Comparison of ENCODE assay signal across 28 cellular contexts in genomic region chr3:8303466-8303865, GRCh38.
DNase-seq lines count a peak whose midpoint lies in the region; ATAC-seq and TF ChIP-seq lines count a peak whose summit lies in the region.
"Had no signal": no experiment of that assay in that cellular context is flagged by ENCODE, and none has a peak within 500 bp of the region (broad histone marks: within the 10 kb centered on the region; RNA-seq: fewer than 3 reads in every experiment).

No MANE protein-coding gene starts in this region.

- H3K4me1 ChIP-seq in upper lobe of right lung: no peaks in the 10 kb centered on the region
- H3K4me1 ChIP-seq: Caco-2, stomach, thyroid gland had no signal

- H3K4me3 ChIP-seq in AG10803 (ENCODE audit: low read length): no peak overlapping the region
- no peak overlapping the region for H3K4me3 ChIP-seq in upper lobe of right lung
- H3K4me3 ChIP-seq: mucosa of descending colon, stomach, thyroid gland had no signal

- H3K9me3 Mint-ChIP-seq in MCF 10A (ENCODE audit: unreplicated experiment): no peaks in the 10 kb centered on the region
- H3K9me3 Mint-ChIP-seq: activated naive CD4-positive, alpha-beta T cell treated with anti-CD3 and anti-CD28 coated beads, Interleukin-2, amount 50 U/mL, for 24 hours; natural killer cell had no signal

- DNase-seq in AG10803 (ENCODE audit: low read depth): peak; percentile 12
- DNase-seq in GM04504 (ENCODE audit: low read depth): peak; percentile 8
- DNase-seq in RPMI7951 (ENCODE audit: low read depth): peak; percentile 16
- DNase-seq in hepatic stellate cell (ENCODE audit: low spot score): peak; percentile 7
- no peak for DNase-seq in upper lobe of right lung
- no peak for DNase-seq in KBM-7
- no peak for DNase-seq in MCF 10A (ENCODE audit: unreplicated experiment)
- DNase-seq: activated CD4-positive, alpha-beta T cell treated with anti-CD3 and anti-CD28 coated beads, Interleukin-2, amount 10 ng/mL, durations not matched to agents 7 days and 5 days; amniotic stem cell; Caco-2; DND-41; H9; left colon; mucosa of descending colon; natural killer cell; NCI-H1048; NCI-H1694; NCI-H524 treated with DMSO at 0.1 percent for 48 hours; NK-92 treated with Interleukin-12 subunit alpha and Interleukin-12 subunit beta, amount 100 ng/mL, for 24 hours; SIG-M5; stimulated activated CD4-positive, alpha-beta T cell treated with anti-CD3 and anti-CD28 coated beads, Interleukin-4, amount 100 ng/mL, for 1 hour; stomach; SW 1271; thyroid gland had no signal

- no peak overlapping the region for H3K27ac ChIP-seq in upper lobe of right lung
- H3K27ac ChIP-seq: C4-2B, stomach, thyroid gland had no signal

- H3K4me3 Mint-ChIP-seq in MCF 10A (ENCODE audit: unreplicated experiment): no peak overlapping the region
- H3K4me3 Mint-ChIP-seq: activated CD4-positive, alpha-beta T cell treated with anti-CD3 and anti-CD28 coated beads, Interleukin-2, amount 10 ng/mL, durations not matched to agents 7 days and 5 days; activated naive CD4-positive, alpha-beta T cell treated with anti-CD3 and anti-CD28 coated beads, Interleukin-2, amount 50 U/mL, for 24 hours; brain; H9; natural killer cell; WTC11 had no signal

- in situ Hi-C loops in KBM-7 (cut with MboI; ENCODE audit: low pct_unique_long_range_greater_than_20kb, low sequenced_read_pairs): no loop called here

- POLR2A ChIA-PET in MCF 10A (lab: Yijun Ruan, JAX): no interaction called here

- BruUV-seq in MCF 10A (replicated peaks; lab: Mats Ljungman, UMichigan): no TSS peak

- no peak for ATAC-seq in upper lobe of right lung
- ATAC-seq: left colon, mucosa of descending colon, natural killer cell, WTC11 had no signal

- H3K9me3 ChIP-seq in upper lobe of right lung: no peaks in the 10 kb centered on the region
- H3K9me3 ChIP-seq: Caco-2, mucosa of descending colon, thyroid gland had no signal

- TF ChIP-seq CTCF in AG10803 (conservative IDR thresholded peaks at IDR 0.05; ENCODE audit: low read length) (no peak), upper lobe of right lung (IDR thresholded peaks at IDR 0.05) (no peak), MCF 10A (IDR thresholded peaks at IDR 0.05; ENCODE audit: unreplicated experiment) (no peak)

- H3K36me3 Mint-ChIP-seq in MCF 10A (ENCODE audit: insufficient read depth, unreplicated experiment): no peaks in the 10 kb centered on the region
- H3K36me3 Mint-ChIP-seq: activated naive CD4-positive, alpha-beta T cell treated with anti-CD3 and anti-CD28 coated beads, Interleukin-2, amount 50 U/mL, for 24 hours; brain; natural killer cell had no signal

- CTCF ChIA-PET in MCF 10A (lab: Yijun Ruan, JAX): interaction anchor here (0.6 to 4.0 kb wide), 15 partner anchors 12 to 1484 kb away, joined by 3 to 27 read pairs (median 5); no protein-coding TSS in a partner anchor

- no peaks in the 10 kb centered on the region for H3K4me1 Mint-ChIP-seq in MCF 10A (ENCODE audit: insufficient read depth, unreplicated experiment)

- no peak overlapping the region for H3K27ac Mint-ChIP-seq in MCF 10A (ENCODE audit: low read depth, unreplicated experiment)
- H3K27ac Mint-ChIP-seq: activated CD4-positive, alpha-beta T cell treated with anti-CD3 and anti-CD28 coated beads, Interleukin-2, amount 10 ng/mL, durations not matched to agents 7 days and 5 days; activated naive CD4-positive, alpha-beta T cell treated with anti-CD3 and anti-CD28 coated beads, Interleukin-2, amount 50 U/mL, for 24 hours; brain; H9; natural killer cell; WTC11 had no signal

- H3K36me3 ChIP-seq in upper lobe of right lung: no peaks in the 10 kb centered on the region
- H3K36me3 ChIP-seq: stomach, thyroid gland had no signal

- H3K27me3 ChIP-seq in upper lobe of right lung: no peaks in the 10 kb centered on the region
- H3K27me3 ChIP-seq: stomach, thyroid gland had no signal

- intact Hi-C loops in upper lobe of right lung (cut with DNase I) (no loop called here), MCF 10A (cut with micrococcal nuclease) (loop anchor here (2.0 kb wide), 1 partner anchor 503 kb away; no protein-coding TSS in a partner anchor)

- H3K27me3 Mint-ChIP-seq in MCF 10A (ENCODE audit: insufficient read depth, unreplicated experiment): no peaks in the 10 kb centered on the region
- H3K27me3 Mint-ChIP-seq: activated naive CD4-positive, alpha-beta T cell treated with anti-CD3 and anti-CD28 coated beads, Interleukin-2, amount 50 U/mL, for 24 hours; brain had no signal

Comparison
In these comparisons a context has a peak if more than half of its experiments do, and no peak if none do; other contexts are left out.
1. DNase-seq: peak in AG10803 (single experiment), GM04504 (single experiment), RPMI7951 (single experiment) and hepatic stellate cell (single experiment); none in upper lobe of right lung (single experiment), KBM-7 (single experiment) and MCF 10A (single experiment).